ENCODE assay signal across 11 cellular contexts in genomic region chr17:49573510-49574282, GRCh38. TPM values are rescaled to one million over a fixed set of nuclear protein-coding genes. Genes with fewer than 3 reads are reported as not detected.
DNase-seq lines count a peak whose midpoint lies in the region; ATAC-seq and TF ChIP-seq lines count a peak whose summit lies in the region.
"Had no signal": no experiment of that assay in that cellular context is flagged by ENCODE, and none has a peak within 500 bp of the region (broad histone marks: within the 10 kb centered on the region; RNA-seq: fewer than 3 reads in every experiment).

No MANE protein-coding gene starts in this region.

- H3K27me3 ChIP-seq in neuronal stem cell (ENCODE audit: control insufficient read depth in 3 of 3, insufficient read depth in 3 of 3, low read depth in 1 of 3, low read length in 3 of 3) (peaks cover 0 to 76% (median 15%) of the 10 kb centered on the region in 3 experiments), smooth muscle cell (ENCODE audit: low read depth) (peaks cover 7% of the 10 kb centered on the region)

- H3K18ac ChIP-seq in neuronal stem cell (ENCODE audit: low read length): peak overlapping the region; percentile 3

- H3K27ac Mint-ChIP-seq in stimulated activated naive CD8-positive, alpha-beta T cell treated with anti-CD3 and anti-CD28 coated beads, Interleukin-15, Interleukin-2, amounts not matched to agents 100 ng/mL and 50 ng/mL, for 24 hours: no peak overlapping the region
- H3K27ac Mint-ChIP-seq in stimulated activated naive CD8-positive, alpha-beta T cell treated with anti-CD3 and anti-CD28 coated beads, Interleukin-15, amount 100 ng/mL, for 72 hours: no peak overlapping the region
- no peak overlapping the region for H3K27ac Mint-ChIP-seq in activated naive CD8-positive, alpha-beta T cell treated with anti-CD3 and anti-CD28 coated beads for 36 hours

- H2AFZ ChIP-seq in neuronal stem cell (ENCODE audit: low read length) (no peak overlapping the region), smooth muscle cell (ENCODE audit: low read depth) (no peak overlapping the region)
- H2AFZ ChIP-seq: parathyroid adenoma had no signal

- no peak overlapping the region for H4K91ac ChIP-seq in neuronal stem cell (ENCODE audit: low read depth, low read length, poor library complexity)

- no peaks in the 10 kb centered on the region for H3K9me3 Mint-ChIP-seq in stimulated activated naive CD8-positive, alpha-beta T cell treated with anti-CD3 and anti-CD28 coated beads, Interleukin-15, Interleukin-2, amounts not matched to agents 100 ng/mL and 50 ng/mL, for 24 hours
- H3K9me3 Mint-ChIP-seq in stimulated activated naive CD8-positive, alpha-beta T cell treated with anti-CD3 and anti-CD28 coated beads, Interleukin-15, amount 100 ng/mL, for 72 hours: no peaks in the 10 kb centered on the region
- no peaks in the 10 kb centered on the region for H3K9me3 Mint-ChIP-seq in activated naive CD8-positive, alpha-beta T cell treated with anti-CD3 and anti-CD28 coated beads for 36 hours
- H3K9me3 Mint-ChIP-seq: activated T-cell treated with anti-CD3 and anti-CD28 coated beads, Interleukin-2, amount 50 U/mL, for 4 hours had no signal

- H2AK5ac ChIP-seq in neuronal stem cell (ENCODE audit: low read depth, low read length): no peak overlapping the region

- H3K27me3 Mint-ChIP-seq in stimulated activated naive CD8-positive, alpha-beta T cell treated with anti-CD3 and anti-CD28 coated beads, Interleukin-15, Interleukin-2, amounts not matched to agents 100 ng/mL and 50 ng/mL, for 24 hours: peaks cover 48% of the 10 kb centered on the region
- H3K27me3 Mint-ChIP-seq in stimulated activated naive CD8-positive, alpha-beta T cell treated with anti-CD3 and anti-CD28 coated beads, Interleukin-15, amount 100 ng/mL, for 72 hours: peaks cover 84% of the 10 kb centered on the region
- H3K27me3 Mint-ChIP-seq in activated naive CD8-positive, alpha-beta T cell treated with anti-CD3 and anti-CD28 coated beads for 36 hours: peaks cover 68% of the 10 kb centered on the region

- H3K79me1 ChIP-seq in neuronal stem cell (ENCODE audit: low read depth, low read length): peaks cover 3% of the 10 kb centered on the region

- no peak overlapping the region for H4K8ac ChIP-seq in neuronal stem cell (ENCODE audit: low read depth, low read length)

- peak overlapping the region; percentile 21 for H3K4me3 Mint-ChIP-seq in stimulated activated naive CD8-positive, alpha-beta T cell treated with anti-CD3 and anti-CD28 coated beads, Interleukin-15, Interleukin-2, amounts not matched to agents 100 ng/mL and 50 ng/mL, for 24 hours
- H3K4me3 Mint-ChIP-seq in stimulated activated naive CD8-positive, alpha-beta T cell treated with anti-CD3 and anti-CD28 coated beads, Interleukin-15, amount 100 ng/mL, for 72 hours: no peak overlapping the region
- no peak overlapping the region for H3K4me3 Mint-ChIP-seq in activated naive CD8-positive, alpha-beta T cell treated with anti-CD3 and anti-CD28 coated beads for 36 hours
- H3K4me3 Mint-ChIP-seq: activated T-cell treated with anti-CD3 and anti-CD28 coated beads, Interleukin-2, amount 50 U/mL, for 4 hours had no signal

- H2BK15ac ChIP-seq in neuronal stem cell (ENCODE audit: low read length): peak overlapping the region; percentile 35

- no peaks in the 10 kb centered on the region for H3K79me2 ChIP-seq in smooth muscle cell (ENCODE audit: low read depth)
- H3K79me2 ChIP-seq: parathyroid adenoma had no signal

- TF ChIP-seq CTCF in coronary artery (IDR thresholded peaks at IDR 0.05) (no peak), smooth muscle cell (IDR thresholded peaks at IDR 0.05; ENCODE audit: borderline replicate concordance, insufficient read depth, poor library complexity, severe bottlenecking) (no peak)

- no peak overlapping the region for H3K23ac ChIP-seq in neuronal stem cell (ENCODE audit: low read depth, low read length, poor library complexity)

- no peak overlapping the region for H2BK5ac ChIP-seq in neuronal stem cell (ENCODE audit: low read length)

- H3K27ac ChIP-seq in coronary artery (peak overlapping the region; percentile 95), neuronal stem cell (replicated peaks; ENCODE audit: low read length) (no peak overlapping the region), smooth muscle cell (ENCODE audit: low read depth) (no peak overlapping the region)
- H3K27ac ChIP-seq: parathyroid adenoma, suprapubic skin had no signal

- no peak overlapping the region for H3K9ac ChIP-seq in neuronal stem cell (ENCODE audit: low read depth, low read length, poor library complexity)
- H3K9ac ChIP-seq in smooth muscle cell (ENCODE audit: low read depth): no peak overlapping the region
- H3K9ac ChIP-seq: parathyroid adenoma had no signal

- H3K4me2 ChIP-seq in neuronal stem cell (ENCODE audit: insufficient read depth, low read length, poor library complexity, severe bottlenecking): no peak overlapping the region
- no peak overlapping the region for H3K4me2 ChIP-seq in smooth muscle cell

- no peaks in the 10 kb centered on the region for H3K36me3 Mint-ChIP-seq in stimulated activated naive CD8-positive, alpha-beta T cell treated with anti-CD3 and anti-CD28 coated beads, Interleukin-15, Interleukin-2, amounts not matched to agents 100 ng/mL and 50 ng/mL, for 24 hours (ENCODE audit: low read depth)
- no peaks in the 10 kb centered on the region for H3K36me3 Mint-ChIP-seq in activated naive CD8-positive, alpha-beta T cell treated with anti-CD3 and anti-CD28 coated beads for 36 hours

- no peak overlapping the region for H3K4ac ChIP-seq in neuronal stem cell (ENCODE audit: low read length)

- peaks cover 29% of the 10 kb centered on the region for H3K4me1 Mint-ChIP-seq in stimulated activated naive CD8-positive, alpha-beta T cell treated with anti-CD3 and anti-CD28 coated beads, Interleukin-15, Interleukin-2, amounts not matched to agents 100 ng/mL and 50 ng/mL, for 24 hours (ENCODE audit: low read depth)
- H3K4me1 Mint-ChIP-seq in stimulated activated naive CD8-positive, alpha-beta T cell treated with anti-CD3 and anti-CD28 coated beads, Interleukin-15, amount 100 ng/mL, for 72 hours: peaks cover 48% of the 10 kb centered on the region
- H3K4me1 Mint-ChIP-seq in activated naive CD8-positive, alpha-beta T cell treated with anti-CD3 and anti-CD28 coated beads for 36 hours: peaks cover 14% of the 10 kb centered on the region

- no peaks in the 10 kb centered on the region for H3K36me3 ChIP-seq in neuronal stem cell (replicated peaks in 1 of 2; ENCODE audit: control insufficient read depth in 2 of 2, insufficient read depth in 2 of 2, low read length in 2 of 2)
- no peaks in the 10 kb centered on the region for H3K36me3 ChIP-seq in smooth muscle cell (ENCODE audit: low read depth)
- H3K36me3 ChIP-seq: suprapubic skin had no signal

- no peaks in the 10 kb centered on the region for H4K20me1 ChIP-seq in smooth muscle cell (ENCODE audit: low read depth)

- H3K9me3 ChIP-seq in neuronal stem cell (replicated peaks in 1 of 2; ENCODE audit: control insufficient read depth in 2 of 2, insufficient read depth in 1 of 2, low read depth in 1 of 2, low read length in 2 of 2) (no peaks in the 10 kb centered on the region), smooth muscle cell (replicated peaks; ENCODE audit: low read depth) (no peaks in the 10 kb centered on the region)
- H3K9me3 ChIP-seq: suprapubic skin had no signal

- no peak for ATAC-seq in stimulated activated naive CD8-positive, alpha-beta T cell treated with anti-CD3 and anti-CD28 coated beads, Interleukin-15, amount 100 ng/mL, for 72 hours
- ATAC-seq in GM21786 (IDR thresholded peaks at IDR 0.05; ENCODE audit: unreplicated experiment): no peak
- ATAC-seq: activated T-cell treated with anti-CD3 and anti-CD28 coated beads, Interleukin-2, amount 50 U/mL, for 4 hours had no signal

- no peak overlapping the region for H3K14ac ChIP-seq in neuronal stem cell (ENCODE audit: low read length)

- no peak for DNase-seq in stimulated activated naive CD8-positive, alpha-beta T cell treated with anti-CD3 and anti-CD28 coated beads, Interleukin-15, amount 100 ng/mL, for 72 hours
- DNase-seq in coronary artery (ENCODE audit: low spot score) (peak; percentile 75), neuronal stem cell (ENCODE audit: low spot score) (no peak), NCI-H2196 treated with DMSO at 0.1 percent for 48 hours (lab: John Stamatoyannopoulos, UW; ENCODE audit: unreplicated experiment) (no peak), smooth muscle cell (lab: John Stamatoyannopoulos, UW; ENCODE audit: unreplicated experiment) (no peak)
- no peak for DNase-seq in activated naive CD8-positive, alpha-beta T cell treated with anti-CD3 and anti-CD28 coated beads for 36 hours
- DNase-seq: activated T-cell treated with anti-CD3 and anti-CD28 coated beads, Interleukin-2, amount 50 U/mL, for 4 hours had no signal

- peak overlapping the region; percentile 51 for H2BK12ac ChIP-seq in neuronal stem cell (ENCODE audit: low read length)

- no peak overlapping the region for H3K4me3 ChIP-seq in coronary artery
- no peak overlapping the region for H3K4me3 ChIP-seq in neuronal stem cell (ENCODE audit: low read length in 2 of 2)
- H3K4me3 ChIP-seq in smooth muscle cell: no peak overlapping the region
- H3K4me3 ChIP-seq: suprapubic skin had no signal

- WGBS in neuronal stem cell (ENCODE audit: extremely low coverage in 2 of 2, insufficient read length in 2 of 2, insufficient replicate concordance in 1 of 2), 2 donors: no CpG with 5 or more reads among the region's 15 CpGs
- 71% methylated on average over 15 of the region's 15 CpGs for WGBS in smooth muscle cell (ENCODE audit: low lambda C conversion rate)

- no peak overlapping the region for H2BK120ac ChIP-seq in neuronal stem cell (ENCODE audit: low read depth, low read length)

- H3F3A ChIP-seq in smooth muscle cell (ENCODE audit: low read depth): no peaks in the 10 kb centered on the region

- H3K4me1 ChIP-seq in neuronal stem cell (ENCODE audit: control insufficient read depth in 2 of 2, insufficient read depth in 1 of 2, low read depth in 1 of 2, low read length in 2 of 2): peaks cover 4 to 12% of the 10 kb centered on the region in 2 donors
- H3K4me1 ChIP-seq in smooth muscle cell (ENCODE audit: low read depth): no peaks in the 10 kb centered on the region
- H3K4me1 ChIP-seq: parathyroid adenoma had no signal

RNA-seq across cellular contexts. Expression of gene NXPH3, which starts 2.0 kb away (rescaled TPM):
- 2.9 TPM for polyA plus RNA-seq in neuronal stem cell (2013, experiment 1 of 2)
- 2.8 TPM for polyA plus RNA-seq in neuronal stem cell (2013, experiment 2 of 2)
- total RNA-seq in activated naive CD8-positive, alpha-beta T cell treated with anti-CD3 and anti-CD28 coated beads for 36 hours: under 1 TPM; 0.10 to 0.18 TPM
- 1.8 and 3.6 TPM in 2 replicates for total RNA-seq in smooth muscle cell
- polyA plus RNA-seq in smooth muscle cell: 1.3 and 1.5 TPM in 2 replicates

Comparison
In these comparisons a context has a peak if more than half of its experiments do, and no peak if none do; other contexts are left out.
1. H3K27ac ChIP-seq: peak in coronary artery (2 of 2); none in neuronal stem cell (single experiment) and smooth muscle cell (single experiment).